ENCODE assay signal across 7 cellular contexts in genomic region chr19:2488942-2489731, GRCh38. TPM values are rescaled to one million over a fixed set of nuclear protein-coding genes. Genes with fewer than 3 reads are reported as not detected.
A peak's percentile ranks its signal among the peaks of the same experiment; 100 is the strongest.
DNase-seq lines count a peak whose midpoint lies in the region; ATAC-seq and TF ChIP-seq lines count a peak whose summit lies in the region.

No MANE protein-coding gene starts in this region.

- H3K27me3 ChIP-seq in colonic mucosa, result peaks cover 4% of the 10 kb centered on the region
- peaks cover 0 to 61% of the 10 kb centered on the region in 2 donors for H3K27me3 ChIP-seq in left lung

- intact Hi-C loops in colonic mucosa (cut with DNase I) (no loop called here), left lung (cut with DNase I) (no loop called here)

- H3K27ac ChIP-seq in colonic mucosa (peak overlapping the region; percentile 45), left lung (peak overlapping the region; percentile 16 to 18)

- TF ChIP-seq CTCF in GM10248 (IDR thresholded peaks at IDR 0.05; ENCODE audit: control extremely low read depth, extremely low read depth, low read depth, missing control alignments) (no peak), colonic mucosa (IDR thresholded peaks at IDR 0.05) (no peak), left lung (IDR thresholded peaks at IDR 0.05) (no peak)

- DNase-seq in GM10248 (ENCODE audit: extremely low spot score) (peak; percentile 49), NCI-H2196 (lab: John Stamatoyannopoulos, UW; ENCODE audit: unreplicated experiment) (peak; percentile 59), colonic mucosa (peak; percentile 55), left lung (peak in 1 of 2 donors; percentile 88), superior temporal gyrus (ENCODE audit: extremely low spot score) (peak; percentile 17), NCI-H187 treated with DMSO at 0.1 percent for 48 hours (lab: John Stamatoyannopoulos, UW) (no peak)

- H3K36me3 ChIP-seq in colonic mucosa, result no peaks in the 10 kb centered on the region
- no peaks in the 10 kb centered on the region for H3K36me3 ChIP-seq in left lung

- H3K4me3 ChIP-seq in colonic mucosa (peak overlapping the region; percentile 39), left lung (peak overlapping the region; percentile 24 to 37)

- CTCF ChIA-PET in GM10248 (lab: Yijun Ruan, JAX), result no interaction called here

- POLR2A ChIA-PET in GM10248 (lab: Yijun Ruan, JAX), result interaction anchor here (2.1 to 3.5 kb wide), 2 partner anchors 13 kb away, joined by 15 to 17 read pairs; partner anchors contain the start of gene GADD45B

- ATAC-seq in left lung (peak; percentile 66), HG03025 (IDR thresholded peaks at IDR 0.05; ENCODE audit: low FRiP score, unreplicated experiment) (no peak)

- peak overlapping the region; percentile 71 to 87 for H3K9ac ChIP-seq in colonic mucosa (ENCODE audit: low read depth in 2 of 2, low read length in 2 of 2)

- H3K9me3 ChIP-seq in colonic mucosa (no peaks in the 10 kb centered on the region), left lung (no peaks in the 10 kb centered on the region)

- H3K4me1 ChIP-seq in colonic mucosa, result peaks cover 26% of the 10 kb centered on the region
- H3K4me1 ChIP-seq in left lung, result peaks cover 27 to 51% of the 10 kb centered on the region in 2 donors

RNA-seq across cellular contexts. Expression of gene GADD45B, which starts 13.2 kb away (rescaled TPM):
- total RNA-seq in colonic mucosa, result 10 to 100 TPM; 17.5 to 21.6 TPM
- total RNA-seq in left lung, result 10 to 100 TPM; 54.0 to 73.5 TPM

RNA-seq across cellular contexts. Expression of gene LMNB2, which starts 32.4 kb away (rescaled TPM):
- total RNA-seq in colonic mucosa, result 100 to 1,000 TPM in 1 of 2 donors, 10 to 100 TPM in 1; 35.6 to 186 TPM
- total RNA-seq in left lung, result 10 to 100 TPM; 35.1 to 40.5 TPM
